Comparison of ENCODE assay signal across 1 cellular context in the genomic region with DNA sequence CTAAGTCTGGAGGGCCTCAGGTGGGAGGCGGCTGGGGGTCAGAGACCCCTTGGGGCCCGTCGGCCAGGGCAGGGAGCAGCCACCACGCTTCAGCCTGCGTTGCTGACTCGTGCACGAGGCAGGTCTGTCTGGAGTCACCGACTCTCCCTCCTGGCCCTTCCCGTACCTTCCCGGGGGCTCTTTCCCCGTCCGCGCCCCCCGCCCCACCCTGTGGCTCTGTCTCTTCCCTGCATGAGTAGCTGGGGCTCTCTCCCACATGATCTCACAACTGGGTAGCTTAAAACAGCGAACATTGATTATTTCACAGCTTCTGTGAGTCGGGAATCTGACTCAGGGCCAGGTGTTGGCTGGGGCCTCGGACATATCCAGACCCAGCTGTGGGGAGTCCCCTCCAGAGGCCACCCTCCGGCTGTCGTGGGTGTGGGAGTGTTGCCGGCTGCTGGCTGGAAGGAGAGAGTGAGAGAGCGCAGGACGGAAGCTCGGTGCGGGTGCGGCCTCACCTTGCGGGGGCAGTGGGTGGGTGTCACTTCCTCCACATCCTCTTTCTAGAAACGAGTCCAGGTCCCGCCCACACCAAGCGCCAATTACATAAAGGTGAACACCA.
TF ChIP-seq lines count a peak whose summit lies in the region.

No MANE protein-coding gene starts in this region.

TF ChIP-seq in GM12878, 131 proteins besides CTCF, POLR2A, EP300 and RAD21 (continued from another document):
- TF ChIP-seq, protein P1, sequence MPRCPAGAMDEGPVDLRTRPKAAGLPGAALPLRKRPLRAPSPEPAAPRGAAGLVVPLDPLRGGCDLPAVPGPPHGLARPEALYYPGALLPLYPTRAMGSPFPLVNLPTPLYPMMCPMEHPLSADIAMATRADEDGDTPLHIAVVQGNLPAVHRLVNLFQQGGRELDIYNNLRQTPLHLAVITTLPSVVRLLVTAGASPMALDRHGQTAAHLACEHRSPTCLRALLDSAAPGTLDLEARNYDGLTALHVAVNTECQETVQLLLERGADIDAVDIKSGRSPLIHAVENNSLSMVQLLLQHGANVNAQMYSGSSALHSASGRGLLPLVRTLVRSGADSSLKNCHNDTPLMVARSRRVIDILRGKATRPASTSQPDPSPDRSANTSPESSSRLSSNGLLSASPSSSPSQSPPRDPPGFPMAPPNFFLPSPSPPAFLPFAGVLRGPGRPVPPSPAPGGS (IDR thresholded peaks at IDR 0.05; ENCODE audit: borderline replicate concordance, insufficient read depth, low read depth, low read length, poor library complexity, severe bottlenecking), result no peak
- TF ChIP-seq ZBED1 (IDR thresholded peaks at IDR 0.05; ENCODE audit: borderline replicate concordance) (no peak), CBX3 (IDR thresholded peaks at IDR 0.05; ENCODE audit: borderline replicate concordance, low read depth) (no peak), GABPA (IDR thresholded peaks at IDR 0.05; ENCODE audit: low read depth) (no peak), SMARCA5 (IDR thresholded peaks at IDR 0.05) (no peak), NR2C2 (IDR thresholded peaks at IDR 0.05; ENCODE audit: borderline replicate concordance, control insufficient read depth, insufficient read length, low read depth) (no peak), POLR2AphosphoS5 (IDR thresholded peaks at IDR 0.05; ENCODE audit: low read length) (no peak), SMAD5 (IDR thresholded peaks at IDR 0.05; ENCODE audit: low read depth) (no peak), ATF7 (IDR thresholded peaks at IDR 0.05; ENCODE audit: low read depth) (0 out of 2 replicates have a peak, but pooled peaks have one; percentile 25), STAT1 (conservative IDR thresholded peaks at IDR 0.05) (no peak), CBX5 (IDR thresholded peaks at IDR 0.05; ENCODE audit: low read depth) (no peak), MYC (IDR thresholded peaks at IDR 0.05; ENCODE audit: insufficient read depth, insufficient read length, insufficient replicate concordance, low read length, severe bottlenecking) (no peak), SKIL (IDR thresholded peaks at IDR 0.05; ENCODE audit: low read depth, poor library complexity, severe bottlenecking) (no peak), RBBP5 (conservative IDR thresholded peaks at IDR 0.05) (no peak), TARDBP (IDR thresholded peaks at IDR 0.05; ENCODE audit: borderline replicate concordance) (no peak), PAX5 (IDR thresholded peaks at IDR 0.05; ENCODE audit: borderline replicate concordance, low read depth, low read length) (no peak), CEBPB (IDR thresholded peaks at IDR 0.05; ENCODE audit: borderline replicate concordance in 1 of 2, low read depth in 2 of 2, low read length in 2 of 2) (no peak), ZNF217 (IDR thresholded peaks at IDR 0.05) (no peak), BHLHE40 (IDR thresholded peaks at IDR 0.05; ENCODE audit: borderline replicate concordance in 1 of 2, low read depth in 2 of 2, low read length in 1 of 2) (peak in 1 of 2 experiments; percentile 23; a peak in 1 of 4 replicates), CHD4 (IDR thresholded peaks at IDR 0.05) (no peak), NR2C1 (IDR thresholded peaks at IDR 0.05) (no peak), SPI1 (IDR thresholded peaks at IDR 0.05; ENCODE audit: borderline replicate concordance, insufficient read depth, low read depth, low read length) (peak; percentile 59), CHD2 (IDR thresholded peaks at IDR 0.05; ENCODE audit: borderline replicate concordance, low read depth, low read length) (no peak), FOXK2 (IDR thresholded peaks at IDR 0.05) (no peak), BMI1 (IDR thresholded peaks at IDR 0.05; ENCODE audit: borderline replicate concordance) (no peak), HCFC1 (IDR thresholded peaks at IDR 0.05; ENCODE audit: low read length) (no peak), ZBTB4 (CRISPR knock-in tag; IDR thresholded peaks at IDR 0.05) (no peak), CREB1 (IDR thresholded peaks at IDR 0.05; ENCODE audit: low read depth) (0 out of 2 replicates have a peak, but pooled peaks have one; percentile 7), TAF1 (IDR thresholded peaks at IDR 0.05; ENCODE audit: borderline replicate concordance, low read depth, low read length) (no peak), MEF2B (IDR thresholded peaks at IDR 0.05; ENCODE audit: partially characterized antibody, poor library complexity, severe bottlenecking) (no peak), E2F4 (IDR thresholded peaks at IDR 0.05; ENCODE audit: low read depth, low read length) (no peak), KAT2A (conservative IDR thresholded peaks at IDR 0.05; ENCODE audit: control insufficient read depth, low read depth, low read length) (no peak), TCF12 (IDR thresholded peaks at IDR 0.05; ENCODE audit: low read depth, low read length) (peak; percentile 84), BCL11A (IDR thresholded peaks at IDR 0.05; ENCODE audit: low read depth, low read length) (no peak), BACH1 (IDR thresholded peaks at IDR 0.05; ENCODE audit: borderline replicate concordance) (no peak), EZH2 (IDR thresholded peaks at IDR 0.05; ENCODE audit: borderline replicate concordance, control insufficient read depth, low read depth, low read length) (no peak), MTA2 (IDR thresholded peaks at IDR 0.05; ENCODE audit: low read depth) (no peak)
- TF ChIP-seq, protein P2, sequence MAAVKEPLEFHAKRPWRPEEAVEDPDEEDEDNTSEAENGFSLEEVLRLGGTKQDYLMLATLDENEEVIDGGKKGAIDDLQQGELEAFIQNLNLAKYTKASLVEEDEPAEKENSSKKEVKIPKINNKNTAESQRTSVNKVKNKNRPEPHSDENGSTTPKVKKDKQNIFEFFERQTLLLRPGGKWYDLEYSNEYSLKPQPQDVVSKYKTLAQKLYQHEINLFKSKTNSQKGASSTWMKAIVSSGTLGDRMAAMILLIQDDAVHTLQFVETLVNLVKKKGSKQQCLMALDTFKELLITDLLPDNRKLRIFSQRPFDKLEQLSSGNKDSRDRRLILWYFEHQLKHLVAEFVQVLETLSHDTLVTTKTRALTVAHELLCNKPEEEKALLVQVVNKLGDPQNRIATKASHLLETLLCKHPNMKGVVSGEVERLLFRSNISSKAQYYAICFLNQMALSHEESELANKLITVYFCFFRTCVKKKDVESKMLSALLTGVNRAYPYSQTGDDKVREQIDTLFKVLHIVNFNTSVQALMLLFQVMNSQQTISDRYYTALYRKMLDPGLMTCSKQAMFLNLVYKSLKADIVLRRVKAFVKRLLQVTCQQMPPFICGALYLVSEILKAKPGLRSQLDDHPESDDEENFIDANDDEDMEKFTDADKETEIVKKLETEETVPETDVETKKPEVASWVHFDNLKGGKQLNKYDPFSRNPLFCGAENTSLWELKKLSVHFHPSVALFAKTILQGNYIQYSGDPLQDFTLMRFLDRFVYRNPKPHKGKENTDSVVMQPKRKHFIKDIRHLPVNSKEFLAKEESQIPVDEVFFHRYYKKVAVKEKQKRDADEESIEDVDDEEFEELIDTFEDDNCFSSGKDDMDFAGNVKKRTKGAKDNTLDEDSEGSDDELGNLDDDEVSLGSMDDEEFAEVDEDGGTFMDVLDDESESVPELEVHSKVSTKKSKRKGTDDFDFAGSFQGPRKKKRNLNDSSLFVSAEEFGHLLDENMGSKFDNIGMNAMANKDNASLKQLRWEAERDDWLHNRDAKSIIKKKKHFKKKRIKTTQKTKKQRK (IDR thresholded peaks at IDR 0.05; ENCODE audit: low read depth, low read length), result no peak
- TF ChIP-seq, protein P3, sequence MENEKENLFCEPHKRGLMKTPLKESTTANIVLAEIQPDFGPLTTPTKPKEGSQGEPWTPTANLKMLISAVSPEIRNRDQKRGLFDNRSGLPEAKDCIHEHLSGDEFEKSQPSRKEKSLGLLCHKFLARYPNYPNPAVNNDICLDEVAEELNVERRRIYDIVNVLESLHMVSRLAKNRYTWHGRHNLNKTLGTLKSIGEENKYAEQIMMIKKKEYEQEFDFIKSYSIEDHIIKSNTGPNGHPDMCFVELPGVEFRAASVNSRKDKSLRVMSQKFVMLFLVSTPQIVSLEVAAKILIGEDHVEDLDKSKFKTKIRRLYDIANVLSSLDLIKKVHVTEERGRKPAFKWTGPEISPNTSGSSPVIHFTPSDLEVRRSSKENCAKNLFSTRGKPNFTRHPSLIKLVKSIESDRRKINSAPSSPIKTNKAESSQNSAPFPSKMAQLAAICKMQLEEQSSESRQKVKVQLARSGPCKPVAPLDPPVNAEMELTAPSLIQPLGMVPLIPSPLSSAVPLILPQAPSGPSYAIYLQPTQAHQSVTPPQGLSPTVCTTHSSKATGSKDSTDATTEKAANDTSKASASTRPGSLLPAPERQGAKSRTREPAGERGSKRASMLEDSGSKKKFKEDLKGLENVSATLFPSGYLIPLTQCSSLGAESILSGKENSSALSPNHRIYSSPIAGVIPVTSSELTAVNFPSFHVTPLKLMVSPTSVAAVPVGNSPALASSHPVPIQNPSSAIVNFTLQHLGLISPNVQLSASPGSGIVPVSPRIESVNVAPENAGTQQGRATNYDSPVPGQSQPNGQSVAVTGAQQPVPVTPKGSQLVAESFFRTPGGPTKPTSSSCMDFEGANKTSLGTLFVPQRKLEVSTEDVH (IDR thresholded peaks at IDR 0.05; ENCODE audit: low read depth, partially characterized antibody), result no peak
- TF ChIP-seq, protein P4, sequence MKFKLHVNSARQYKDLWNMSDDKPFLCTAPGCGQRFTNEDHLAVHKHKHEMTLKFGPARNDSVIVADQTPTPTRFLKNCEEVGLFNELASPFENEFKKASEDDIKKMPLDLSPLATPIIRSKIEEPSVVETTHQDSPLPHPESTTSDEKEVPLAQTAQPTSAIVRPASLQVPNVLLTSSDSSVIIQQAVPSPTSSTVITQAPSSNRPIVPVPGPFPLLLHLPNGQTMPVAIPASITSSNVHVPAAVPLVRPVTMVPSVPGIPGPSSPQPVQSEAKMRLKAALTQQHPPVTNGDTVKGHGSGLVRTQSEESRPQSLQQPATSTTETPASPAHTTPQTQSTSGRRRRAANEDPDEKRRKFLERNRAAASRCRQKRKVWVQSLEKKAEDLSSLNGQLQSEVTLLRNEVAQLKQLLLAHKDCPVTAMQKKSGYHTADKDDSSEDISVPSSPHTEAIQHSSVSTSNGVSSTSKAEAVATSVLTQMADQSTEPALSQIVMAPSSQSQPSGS (IDR thresholded peaks at IDR 0.05; ENCODE audit: low read length), result no peak
- TF ChIP-seq, protein P5, sequence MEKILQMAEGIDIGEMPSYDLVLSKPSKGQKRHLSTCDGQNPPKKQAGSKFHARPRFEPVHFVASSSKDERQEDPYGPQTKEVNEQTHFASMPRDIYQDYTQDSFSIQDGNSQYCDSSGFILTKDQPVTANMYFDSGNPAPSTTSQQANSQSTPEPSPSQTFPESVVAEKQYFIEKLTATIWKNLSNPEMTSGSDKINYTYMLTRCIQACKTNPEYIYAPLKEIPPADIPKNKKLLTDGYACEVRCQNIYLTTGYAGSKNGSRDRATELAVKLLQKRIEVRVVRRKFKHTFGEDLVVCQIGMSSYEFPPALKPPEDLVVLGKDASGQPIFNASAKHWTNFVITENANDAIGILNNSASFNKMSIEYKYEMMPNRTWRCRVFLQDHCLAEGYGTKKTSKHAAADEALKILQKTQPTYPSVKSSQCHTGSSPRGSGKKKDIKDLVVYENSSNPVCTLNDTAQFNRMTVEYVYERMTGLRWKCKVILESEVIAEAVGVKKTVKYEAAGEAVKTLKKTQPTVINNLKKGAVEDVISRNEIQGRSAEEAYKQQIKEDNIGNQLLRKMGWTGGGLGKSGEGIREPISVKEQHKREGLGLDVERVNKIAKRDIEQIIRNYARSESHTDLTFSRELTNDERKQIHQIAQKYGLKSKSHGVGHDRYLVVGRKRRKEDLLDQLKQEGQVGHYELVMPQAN (conservative IDR thresholded peaks at IDR 0.05), result no peak
- TF ChIP-seq, protein P6, sequence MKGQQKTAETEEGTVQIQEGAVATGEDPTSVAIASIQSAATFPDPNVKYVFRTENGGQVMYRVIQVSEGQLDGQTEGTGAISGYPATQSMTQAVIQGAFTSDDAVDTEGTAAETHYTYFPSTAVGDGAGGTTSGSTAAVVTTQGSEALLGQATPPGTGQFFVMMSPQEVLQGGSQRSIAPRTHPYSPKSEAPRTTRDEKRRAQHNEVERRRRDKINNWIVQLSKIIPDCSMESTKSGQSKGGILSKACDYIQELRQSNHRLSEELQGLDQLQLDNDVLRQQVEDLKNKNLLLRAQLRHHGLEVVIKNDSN (IDR thresholded peaks at IDR 0.05; ENCODE audit: borderline replicate concordance, extremely low read length, insufficient read depth, low read depth, low read length), result no peak
TF ChIP-seq in GM12878: peak in this region for 9.
